Comparison of ENCODE assay signal across 8 cellular contexts in genomic region chr14:105203057-105203494, GRCh38. TPM values are rescaled to one million over a fixed set of nuclear protein-coding genes. Genes with fewer than 3 reads are reported as not detected.
DNase-seq lines count a peak whose midpoint lies in the region; ATAC-seq and TF ChIP-seq lines count a peak whose summit lies in the region.

No MANE protein-coding gene starts in this region.

- H3K27me3 Mint-ChIP-seq in activated CD8-positive, alpha-beta T cell treated with anti-CD3 and anti-CD28 coated beads, Interleukin-2, amount 10 ng/mL, durations not matched to agents 7 days and 5 days (ENCODE audit: low read depth) = peaks cover 14% of the 10 kb centered on the region
- peaks cover 9% of the 10 kb centered on the region for H3K27me3 Mint-ChIP-seq in mesothelial cell of epicardium (ENCODE audit: low read depth)

- POLR2A ChIA-PET in activated CD8-positive, alpha-beta T cell treated with anti-CD3 and anti-CD28 coated beads, Interleukin-2, amount 10 ng/mL, durations not matched to agents 7 days and 5 days (lab: Charles Lee) = no interaction called here

- H3K4me1 ChIP-seq in effector memory CD4-positive, alpha-beta T cell (ENCODE audit: control insufficient read depth, insufficient read depth, low read length, poor library complexity, severe bottlenecking) = peaks cover 16% of the 10 kb centered on the region

- no peak overlapping the region for H3K27ac ChIP-seq in effector memory CD4-positive, alpha-beta T cell (ENCODE audit: insufficient read depth, low read length, poor library complexity, severe bottlenecking)

- H3K27ac Mint-ChIP-seq in activated CD8-positive, alpha-beta T cell treated with anti-CD3 and anti-CD28 coated beads, Interleukin-2, amount 10 ng/mL, durations not matched to agents 7 days and 5 days = no peak overlapping the region
- peak overlapping the region; percentile 66 for H3K27ac Mint-ChIP-seq in mesothelial cell of epicardium
- no peak overlapping the region for H3K27ac Mint-ChIP-seq in stimulated activated effector memory CD8-positive, alpha-beta T cell treated with anti-CD3 and anti-CD28 coated beads, Interleukin-12 subunit alpha, Interleukin-12 subunit beta, amount 100 ng/mL, for 72 hours

- peak; percentile 45 for ATAC-seq in activated CD8-positive, alpha-beta T cell treated with anti-CD3 and anti-CD28 coated beads, Interleukin-2, amount 10 ng/mL, durations not matched to agents 7 days and 5 days
- ATAC-seq in stimulated activated effector memory CD8-positive, alpha-beta T cell treated with anti-CD3 and anti-CD28 coated beads, Interleukin-12 subunit alpha, Interleukin-12 subunit beta, amount 100 ng/mL, for 72 hours = peak; percentile 49
- ATAC-seq in GM18502 (IDR thresholded peaks at IDR 0.05; ENCODE audit: poor library complexity, unreplicated experiment) = no peak

- H3K36me3 ChIP-seq in effector memory CD4-positive, alpha-beta T cell (ENCODE audit: control insufficient read depth, insufficient read depth, low read length) = no peaks in the 10 kb centered on the region

- peak; percentile 57 to 82 for DNase-seq in NCI-H524 (lab: John Stamatoyannopoulos, UW)
- DNase-seq in NCI-H524 treated with DMSO at 0.1 percent for 48 hours (lab: John Stamatoyannopoulos, UW) = no peak
- peak; percentile 35 for DNase-seq in NCI-H2227 treated with DMSO at 0.1 percent for 48 hours (lab: John Stamatoyannopoulos, UW)
- peak; percentile 70 for DNase-seq in activated CD8-positive, alpha-beta T cell treated with anti-CD3 and anti-CD28 coated beads, Interleukin-2, amount 10 ng/mL, durations not matched to agents 7 days and 5 days
- DNase-seq in effector memory CD4-positive, alpha-beta T cell = peak; percentile 24 to 51 (median 29)
- DNase-seq in mesothelial cell of epicardium (ENCODE audit: low spot score in 2 of 2, unreplicated experiment in 2 of 2) = peak; percentile 75 to 90
- DNase-seq in stimulated activated effector memory CD8-positive, alpha-beta T cell treated with anti-CD3 and anti-CD28 coated beads, Interleukin-12 subunit alpha, Interleukin-12 subunit beta, amount 100 ng/mL, for 72 hours (ENCODE audit: low spot score in 2 of 2) = peak; percentile 61 to 83

- no peaks in the 10 kb centered on the region for H3K9me3 Mint-ChIP-seq in activated CD8-positive, alpha-beta T cell treated with anti-CD3 and anti-CD28 coated beads, Interleukin-2, amount 10 ng/mL, durations not matched to agents 7 days and 5 days (ENCODE audit: insufficient read depth)
- H3K9me3 Mint-ChIP-seq in mesothelial cell of epicardium = no peaks in the 10 kb centered on the region
- H3K9me3 Mint-ChIP-seq in stimulated activated effector memory CD8-positive, alpha-beta T cell treated with anti-CD3 and anti-CD28 coated beads, Interleukin-12 subunit alpha, Interleukin-12 subunit beta, amount 100 ng/mL, for 72 hours = no peaks in the 10 kb centered on the region

- H3K4me3 ChIP-seq in effector memory CD4-positive, alpha-beta T cell (ENCODE audit: insufficient read depth, low read depth, low read length, poor library complexity, severe bottlenecking) = no peak overlapping the region

- CTCF ChIA-PET in activated CD8-positive, alpha-beta T cell treated with anti-CD3 and anti-CD28 coated beads, Interleukin-2, amount 10 ng/mL, durations not matched to agents 7 days and 5 days (lab: Charles Lee) = interaction anchor here (0.6 to 1.4 kb wide), 5 partner anchors 10 to 1168 kb away, joined by 3 to 5 read pairs (median 3); no protein-coding TSS in a partner anchor

- no peaks in the 10 kb centered on the region for H3K9me3 ChIP-seq in effector memory CD4-positive, alpha-beta T cell (ENCODE audit: control insufficient read depth, low read length)

- peaks cover 2% of the 10 kb centered on the region for H3K27me3 ChIP-seq in effector memory CD4-positive, alpha-beta T cell (replicated peaks; ENCODE audit: control insufficient read depth, insufficient read depth, low read length, poor library complexity, severe bottlenecking)

- no peak overlapping the region for H3K4me3 Mint-ChIP-seq in activated CD8-positive, alpha-beta T cell treated with anti-CD3 and anti-CD28 coated beads, Interleukin-2, amount 10 ng/mL, durations not matched to agents 7 days and 5 days
- no peak overlapping the region for H3K4me3 Mint-ChIP-seq in mesothelial cell of epicardium
- no peak overlapping the region for H3K4me3 Mint-ChIP-seq in stimulated activated effector memory CD8-positive, alpha-beta T cell treated with anti-CD3 and anti-CD28 coated beads, Interleukin-12 subunit alpha, Interleukin-12 subunit beta, amount 100 ng/mL, for 72 hours

- TF ChIP-seq CTCF in mesothelial cell of epicardium (IDR thresholded peaks at IDR 0.05; ENCODE audit: unreplicated experiment) = peak; percentile 100

- H3K4me1 Mint-ChIP-seq in activated CD8-positive, alpha-beta T cell treated with anti-CD3 and anti-CD28 coated beads, Interleukin-2, amount 10 ng/mL, durations not matched to agents 7 days and 5 days (ENCODE audit: low read depth) = peaks cover 45% of the 10 kb centered on the region
- H3K4me1 Mint-ChIP-seq in mesothelial cell of epicardium = no peaks in the 10 kb centered on the region
- H3K4me1 Mint-ChIP-seq in stimulated activated effector memory CD8-positive, alpha-beta T cell treated with anti-CD3 and anti-CD28 coated beads, Interleukin-12 subunit alpha, Interleukin-12 subunit beta, amount 100 ng/mL, for 72 hours = peaks cover 28% of the 10 kb centered on the region

- H3K36me3 Mint-ChIP-seq in activated CD8-positive, alpha-beta T cell treated with anti-CD3 and anti-CD28 coated beads, Interleukin-2, amount 10 ng/mL, durations not matched to agents 7 days and 5 days (ENCODE audit: low read depth) = no peaks in the 10 kb centered on the region
- no peaks in the 10 kb centered on the region for H3K36me3 Mint-ChIP-seq in mesothelial cell of epicardium
- H3K36me3 Mint-ChIP-seq in stimulated activated effector memory CD8-positive, alpha-beta T cell treated with anti-CD3 and anti-CD28 coated beads, Interleukin-12 subunit alpha, Interleukin-12 subunit beta, amount 100 ng/mL, for 72 hours = peaks cover 17% of the 10 kb centered on the region

RNA-seq across cellular contexts. Expression of gene NUDT14, which starts 22.0 kb away (rescaled TPM):
- 10 to 100 TPM; 25.3 to 27.9 TPM for total RNA-seq in activated CD8-positive, alpha-beta T cell treated with anti-CD3 and anti-CD28 coated beads, Interleukin-2, amount 10 ng/mL, durations not matched to agents 7 days and 5 days
- total RNA-seq in mesothelial cell of epicardium = 68.4 to 75.0 TPM (median 71.3 TPM) in 3 replicates

RNA-seq across cellular contexts. Expression of gene JAG2, which starts 34.5 kb away (rescaled TPM):
- 1 to 10 TPM; 2.5 to 2.9 TPM for total RNA-seq in activated CD8-positive, alpha-beta T cell treated with anti-CD3 and anti-CD28 coated beads, Interleukin-2, amount 10 ng/mL, durations not matched to agents 7 days and 5 days
- 33.7 to 38.9 TPM (median 33.9 TPM) in 3 replicates for total RNA-seq in mesothelial cell of epicardium

RNA-seq across cellular contexts. Expression of gene BTBD6, which starts 45.3 kb away (rescaled TPM):
- 10 to 100 TPM; 53.7 to 59.8 TPM for total RNA-seq in activated CD8-positive, alpha-beta T cell treated with anti-CD3 and anti-CD28 coated beads, Interleukin-2, amount 10 ng/mL, durations not matched to agents 7 days and 5 days
- 38.4 to 41.2 TPM (median 39.8 TPM) in 3 replicates for total RNA-seq in mesothelial cell of epicardium
